Comparison of ENCODE assay signal across 13 cellular contexts in genomic region chr1:211683396-211684297, GRCh38. TPM values are rescaled to one million over a fixed set of nuclear protein-coding genes. Genes with fewer than 3 reads are reported as not detected.
"Had no signal": no experiment of that assay in that cellular context is flagged by ENCODE, and none has a peak within 500 bp of the region (broad histone marks: within the 10 kb centered on the region; RNA-seq: fewer than 3 reads in every experiment).

No MANE protein-coding gene starts in this region.

- H3K4me1 ChIP-seq: ascending aorta, breast epithelium, neural progenitor cell, right lobe of liver had no signal

- FAIRE-seq: frontal cortex had no signal

- H3K9me3 ChIP-seq: ascending aorta, breast epithelium, ovary, right lobe of liver had no signal

- H3K9ac ChIP-seq: neural progenitor cell had no signal

- H3K36me3 ChIP-seq: ascending aorta, breast epithelium, neural progenitor cell, ovary, right lobe of liver had no signal

- H3K4me2 ChIP-seq: neural progenitor cell had no signal

- DNase-seq: activated CD4-positive, alpha-beta T cell treated with anti-CD3 and anti-CD28 coated beads, Interleukin-2, amount 10 ng/mL, durations not matched to agents 24 days and 14 days; activated CD8-positive, alpha-beta memory T cell treated with anti-CD3 and anti-CD28 coated beads, Interleukin-2, amount 50 U/mL, for 4 hours; activated CD8-positive, alpha-beta T cell treated with anti-CD3 and anti-CD28 coated beads, Interleukin-2, amount 10 ng/mL, durations not matched to agents 7 days and 5 days; activated naive CD4-positive, alpha-beta T cell treated with Interleukin-2 at 50 U/mL for 16 hours; effector memory CD4-positive, alpha-beta T cell; ovary; right lobe of liver; stimulated activated naive CD8-positive, alpha-beta T cell treated with anti-CD3 and anti-CD28 coated beads, Interleukin-15, amount 100 ng/mL, for 72 hours had no signal

- H2AFZ ChIP-seq: neural progenitor cell had no signal

- ATAC-seq: activated CD8-positive, alpha-beta T cell treated with anti-CD3 and anti-CD28 coated beads, Interleukin-2, amount 10 ng/mL, durations not matched to agents 7 days and 5 days; right lobe of liver; stimulated activated naive CD8-positive, alpha-beta T cell treated with anti-CD3 and anti-CD28 coated beads, Interleukin-15, amount 100 ng/mL, for 72 hours had no signal

- H3K27me3 ChIP-seq: ascending aorta, breast epithelium, neural progenitor cell, ovary, right lobe of liver had no signal

- H3K27ac ChIP-seq: ascending aorta, breast epithelium, neural progenitor cell, ovary, right lobe of liver had no signal

- H3K4me3 ChIP-seq: ascending aorta, breast epithelium, neural progenitor cell, ovary, right lobe of liver had no signal

RNA-seq across cellular contexts. Expression of gene NEK2, which starts 8.2 kb away (rescaled TPM):
- total RNA-seq: ascending aorta, mesenteric fat pad had no signal
